1 cellular context compared by ENCODE assay signal in the genomic region with DNA sequence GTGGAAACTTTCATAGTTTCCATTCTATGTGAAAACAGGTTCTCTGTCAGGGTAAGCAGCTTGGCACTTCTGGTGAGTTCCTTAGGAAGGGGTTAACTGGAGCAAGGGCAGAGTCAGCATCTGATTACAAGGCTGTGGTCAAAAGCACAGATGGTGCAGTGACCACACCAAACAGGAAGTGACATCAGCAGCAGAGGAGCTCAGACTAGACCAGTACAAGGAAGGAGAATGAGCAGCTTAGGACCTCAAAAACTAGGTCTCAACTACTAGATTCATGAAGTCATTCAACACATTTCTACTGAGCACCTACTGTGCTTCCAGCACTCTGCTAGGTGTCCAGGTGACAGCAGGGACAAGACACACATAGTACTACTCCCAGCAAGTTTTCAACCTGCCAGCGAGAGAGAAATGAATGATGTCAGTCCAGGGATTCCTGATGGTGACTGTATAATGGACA.
TF ChIP-seq lines count a peak whose summit lies in the region.

No MANE protein-coding gene starts in this region.

TF ChIP-seq in HepG2, 621 proteins besides CTCF, POLR2A, EP300 and RAD21 (continued from another document):
- TF ChIP-seq, protein P1, sequence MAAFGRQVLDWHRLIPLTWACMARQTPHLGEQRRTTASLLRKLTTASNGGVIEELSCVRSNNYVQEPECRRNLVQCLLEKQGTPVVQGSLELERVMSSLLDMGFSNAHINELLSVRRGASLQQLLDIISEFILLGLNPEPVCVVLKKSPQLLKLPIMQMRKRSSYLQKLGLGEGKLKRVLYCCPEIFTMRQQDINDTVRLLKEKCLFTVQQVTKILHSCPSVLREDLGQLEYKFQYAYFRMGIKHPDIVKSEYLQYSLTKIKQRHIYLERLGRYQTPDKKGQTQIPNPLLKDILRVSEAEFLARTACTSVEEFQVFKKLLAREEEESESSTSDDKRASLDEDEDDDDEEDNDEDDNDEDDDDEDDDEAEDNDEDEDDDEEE (CRISPR knock-in tag; IDR thresholded peaks at IDR 0.05): no peak
- TF ChIP-seq ISL2 (CRISPR knock-in tag; IDR thresholded peaks at IDR 0.05) (no peak), ZNF264 (CRISPR knock-in tag; IDR thresholded peaks at IDR 0.05) (no peak), FLYWCH1 (CRISPR knock-in tag; IDR thresholded peaks at IDR 0.05) (no peak)
- TF ChIP-seq, protein P2, sequence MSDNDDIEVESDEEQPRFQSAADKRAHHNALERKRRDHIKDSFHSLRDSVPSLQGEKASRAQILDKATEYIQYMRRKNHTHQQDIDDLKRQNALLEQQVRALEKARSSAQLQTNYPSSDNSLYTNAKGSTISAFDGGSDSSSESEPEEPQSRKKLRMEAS (IDR thresholded peaks at IDR 0.05): no peak
TF ChIP-seq in HepG2: peak in this region for 0.
